Comparison of ENCODE assay signal across 11 cellular contexts in the genomic region with DNA sequence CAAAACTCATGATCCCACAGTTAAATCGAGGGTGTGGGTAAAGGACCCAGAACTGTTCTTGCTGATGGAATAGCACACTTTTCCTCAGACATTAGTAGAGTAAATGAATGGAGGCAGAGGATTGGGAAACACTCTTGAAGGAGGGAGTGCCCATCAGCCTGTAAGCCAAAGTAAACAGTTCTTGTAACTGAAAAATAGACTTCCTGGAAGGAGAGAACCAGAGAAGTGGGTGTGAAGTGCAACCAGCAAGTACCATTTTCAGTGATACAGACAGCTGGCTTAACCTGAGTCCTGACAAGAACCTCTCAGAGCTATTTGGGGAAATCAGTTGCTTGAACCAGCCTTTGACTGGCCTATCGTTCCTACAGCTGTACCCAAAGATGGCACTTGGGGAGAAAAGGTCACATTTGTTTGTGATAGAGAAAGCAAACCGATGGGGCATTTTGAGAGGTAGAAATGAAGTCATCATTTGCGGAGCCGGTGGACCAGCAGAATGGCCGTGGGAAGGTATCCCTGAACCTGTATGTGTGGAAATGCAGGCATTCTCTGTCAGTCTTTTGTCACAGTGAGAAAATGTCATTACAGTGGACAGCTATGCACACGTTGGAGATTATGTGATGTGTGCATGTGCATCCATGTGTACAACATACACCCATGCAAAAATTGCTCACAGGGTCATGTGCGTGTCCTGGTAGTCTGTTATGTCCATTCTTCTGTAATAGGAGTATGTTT. TPM values are rescaled to one million over a fixed set of nuclear protein-coding genes. Genes with fewer than 3 reads are reported as not detected.
DNase-seq lines count a peak whose midpoint lies in the region; ATAC-seq, FAIRE-seq and TF ChIP-seq lines count a peak whose summit lies in the region.
"Had no signal": no experiment of that assay in that cellular context is flagged by ENCODE, and none has a peak within 500 bp of the region (broad histone marks: within the 10 kb centered on the region; RNA-seq: fewer than 3 reads in every experiment).

No MANE protein-coding gene starts in this region.

- TF ChIP-seq CTCF in kidney (IDR thresholded peaks at IDR 0.05; ENCODE audit: borderline replicate concordance, extremely low read depth, insufficient read depth), result no peak
- TF ChIP-seq CTCF in tibial artery (IDR thresholded peaks at IDR 0.05), result no peak

- peaks cover 40 to 84% of the 10 kb centered on the region in 2 donors for H3K4me1 ChIP-seq in kidney (ENCODE audit: control insufficient read depth in 1 of 2, insufficient read depth in 1 of 2, low read depth in 1 of 2, low read length in 2 of 2)
- H3K4me1 ChIP-seq in tibial artery, result peaks cover 0 to 100% (median 81%) of the 10 kb centered on the region in 4 donors
- peaks cover 63% of the 10 kb centered on the region for H3K4me1 ChIP-seq in SJCRH30

- peak; percentile 1 for DNase-seq in NCI-H345 (lab: John Stamatoyannopoulos, UW)
- no peak for DNase-seq in NCI-H345 treated with DMSO at 0.1 percent for 48 hours (lab: John Stamatoyannopoulos, UW; ENCODE audit: unreplicated experiment)
- DNase-seq in kidney, result no peak
- DNase-seq in tibial artery, result no peak
- no peak for DNase-seq in central memory CD4-positive, alpha-beta T cell
- DNase-seq in HuH-7 (ENCODE audit: low spot score), result no peak
- DNase-seq in SJCRH30, result no peak
- DNase-seq: activated CD8-positive, alpha-beta memory T cell treated with anti-CD3 and anti-CD28 coated beads, Interleukin-2, amount 50 U/mL, for 48 hours; head of caudate nucleus; stimulated activated CD4-positive, alpha-beta T cell treated with anti-CD3 and anti-CD28 coated beads, Interleukin-12 subunit alpha, Interleukin-12 subunit beta, amount 100 ng/mL, for 4 hours had no signal

- H3K9ac ChIP-seq in kidney (ENCODE audit: low read length in 2 of 2), result no peak overlapping the region

- intact Hi-C loops in kidney (cut with DNase I), result no loop called here
- intact Hi-C loops in tibial artery (cut with DNase I; ENCODE audit: low total_unique reads), result loop anchor here (10.0 kb wide), 1 partner anchor 61 kb away; no protein-coding TSS in a partner anchor

- H3K27ac ChIP-seq in kidney (ENCODE audit: low read depth in 2 of 2, low read length in 2 of 2) (peak overlapping the region; percentile 16 to 61), tibial artery (peak overlapping the region; percentile 62 to 92), SJCRH30 (no peak overlapping the region)

- peaks cover 4% of the 10 kb centered on the region for H3K27me3 Mint-ChIP-seq in activated T-helper 17 cell treated with anti-CD3 and anti-CD28 coated beads, Interleukin-2, amount 50 U/mL, for 72 hours

- H3K27ac Mint-ChIP-seq in activated T-helper 17 cell treated with anti-CD3 and anti-CD28 coated beads, Interleukin-2, amount 50 U/mL, for 72 hours, result no peak overlapping the region

- H3K9me3 Mint-ChIP-seq in activated T-helper 17 cell treated with anti-CD3 and anti-CD28 coated beads, Interleukin-2, amount 50 U/mL, for 72 hours, result no peaks in the 10 kb centered on the region

- H3K36me3 ChIP-seq in kidney (ENCODE audit: control insufficient read depth in 1 of 2, insufficient read depth in 2 of 2, low read length in 2 of 2) (no peaks in the 10 kb centered on the region), tibial artery (no peaks in the 10 kb centered on the region), SJCRH30 (no peaks in the 10 kb centered on the region)

- peaks cover 5% of the 10 kb centered on the region for H3K4me1 Mint-ChIP-seq in activated T-helper 17 cell treated with anti-CD3 and anti-CD28 coated beads, Interleukin-2, amount 50 U/mL, for 72 hours

- no peak overlapping the region for H3K4me3 Mint-ChIP-seq in activated T-helper 17 cell treated with anti-CD3 and anti-CD28 coated beads, Interleukin-2, amount 50 U/mL, for 72 hours

- H3K9me3 ChIP-seq in kidney (ENCODE audit: control insufficient read depth in 1 of 2, low read length in 2 of 2) (no peaks in the 10 kb centered on the region), tibial artery (no peaks in the 10 kb centered on the region), SJCRH30 (replicated peaks) (no peaks in the 10 kb centered on the region)

- no peak overlapping the region for H3K4me3 ChIP-seq in kidney (ENCODE audit: low read length in 2 of 2)
- no peak overlapping the region for H3K4me3 ChIP-seq in tibial artery
- no peak overlapping the region for H3K4me3 ChIP-seq in SJCRH30

- H3K27me3 ChIP-seq in tibial artery (no peaks in the 10 kb centered on the region), SJCRH30 (no peaks in the 10 kb centered on the region)

- no peaks in the 10 kb centered on the region for H3K36me3 Mint-ChIP-seq in activated T-helper 17 cell treated with anti-CD3 and anti-CD28 coated beads, Interleukin-2, amount 50 U/mL, for 72 hours (ENCODE audit: low read depth)

- FAIRE-seq in kidney (lab: Jason Lieb, UNC), result no peak

- ATAC-seq in activated T-helper 17 cell treated with anti-CD3 and anti-CD28 coated beads, Interleukin-2, amount 50 U/mL, for 72 hours (replicated peaks), result peak; percentile 62

RNA-seq across cellular contexts. Expression of a gene that starts 17.7 kb away (rescaled TPM):
- total RNA-seq in activated T-helper 17 cell treated with anti-CD3 and anti-CD28 coated beads, Interleukin-2, amount 50 U/mL, for 72 hours, result 10 to 100 TPM in 1 of 2 donors, 1 to 10 TPM in 1; 2.2 to 15.5 TPM
- 154 TPM for total RNA-seq in kidney
- polyA plus RNA-seq in kidney (ENCODE audit: insufficient read depth, low read depth, low replicate concordance), result 47.2 TPM
- total RNA-seq in SJCRH30 (2014; rRNA removed; shearing (Covaris generic)), result 10.2 and 12.6 TPM in 2 replicates
